In the genomic region with DNA sequence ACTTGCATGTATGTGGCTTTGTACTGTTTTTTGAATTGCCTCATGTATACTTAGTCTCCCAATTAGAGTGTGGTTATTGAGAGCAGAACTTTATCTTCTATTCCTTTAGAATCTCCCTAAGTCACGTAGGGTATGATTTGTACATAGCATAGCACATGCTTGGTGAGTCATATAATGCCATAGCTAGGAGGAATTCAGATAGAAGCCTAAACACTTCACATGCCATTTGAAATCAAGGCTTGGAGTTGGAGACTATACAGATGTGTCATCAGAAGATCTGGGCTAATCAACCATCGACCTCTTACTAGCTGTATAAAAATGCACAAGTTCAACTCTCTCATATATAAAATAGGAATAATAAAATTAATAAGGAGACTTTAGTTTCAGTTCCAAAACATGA, we compare ENCODE assay signal across 20 cellular contexts.
"Had no signal": no experiment of that assay in that cellular context is flagged by ENCODE, and none has a peak within 500 bp of the region (broad histone marks: within the 10 kb centered on the region; RNA-seq: fewer than 3 reads in every experiment).

No MANE protein-coding gene starts in this region.

- H3K27me3 ChIP-seq: ascending aorta, upper lobe of right lung had no signal

- H3K27me3 Mint-ChIP-seq: activated CD8-positive, alpha-beta memory T cell treated with anti-CD3 and anti-CD28 coated beads, Interleukin-2, amount 10 ng/mL, durations not matched to agents 7 days and 5 days; activated naive CD8-positive, alpha-beta T cell; activated T-cell treated with anti-CD3 and anti-CD28 coated beads, Interleukin-2, amount 50 U/mL, for 24 hours; stimulated activated naive B cell treated with anti-CD40 and anti-IgM and Interleukin-4, amounts not matched to agents 10 μg/mL and 1 μg/mL and 100 μg/mL, for 72 hours had no signal

- H3K4me1 ChIP-seq: ascending aorta, lower lobe of right lung, upper lobe of right lung had no signal

- H3K36me3 ChIP-seq: ascending aorta, lower lobe of right lung, upper lobe of right lung had no signal

- H3K4me1 Mint-ChIP-seq: activated CD8-positive, alpha-beta memory T cell treated with anti-CD3 and anti-CD28 coated beads, Interleukin-2, amount 10 ng/mL, durations not matched to agents 7 days and 5 days; immature natural killer cell; naive thymus-derived CD8-positive, alpha-beta T cell; stimulated activated naive B cell treated with anti-CD40 and anti-IgM and Interleukin-4, amounts not matched to agents 10 μg/mL and 1 μg/mL and 100 μg/mL, for 72 hours had no signal

- ATAC-seq: activated CD4-positive, CD25-positive, alpha-beta regulatory T cell treated with anti-CD3 and anti-CD28 coated beads, Interleukin-2, amount 50 U/mL, for 24 hours; activated CD8-positive, alpha-beta memory T cell treated with anti-CD3 and anti-CD28 coated beads, Interleukin-2, amount 10 ng/mL, durations not matched to agents 7 days and 5 days; left cardiac atrium; lower lobe of right lung; mucosa of descending colon; naive thymus-derived CD8-positive, alpha-beta T cell; right cardiac atrium; stimulated activated naive B cell treated with anti-CD40 and anti-IgM and Interleukin-4, amounts not matched to agents 10 μg/mL and 1 μg/mL and 100 μg/mL, for 72 hours; upper lobe of right lung had no signal

- H3K4me3 ChIP-seq: ascending aorta, lower lobe of right lung, mucosa of descending colon, upper lobe of right lung had no signal

- H3K27ac ChIP-seq: ascending aorta, epithelial cell of prostate, lower lobe of right lung, upper lobe of right lung had no signal

- H3K9me3 ChIP-seq: ascending aorta, lower lobe of right lung, mucosa of descending colon, upper lobe of right lung had no signal

- H3K27ac Mint-ChIP-seq: activated CD8-positive, alpha-beta memory T cell treated with anti-CD3 and anti-CD28 coated beads, Interleukin-2, amount 10 ng/mL, durations not matched to agents 7 days and 5 days; activated naive CD8-positive, alpha-beta T cell; activated T-cell treated with anti-CD3 and anti-CD28 coated beads, Interleukin-2, amount 50 U/mL, for 24 hours; immature natural killer cell; naive thymus-derived CD8-positive, alpha-beta T cell; stimulated activated naive B cell treated with anti-CD40 and anti-IgM and Interleukin-4, amounts not matched to agents 10 μg/mL and 1 μg/mL and 100 μg/mL, for 72 hours had no signal

- H3K4me3 Mint-ChIP-seq: activated CD8-positive, alpha-beta memory T cell treated with anti-CD3 and anti-CD28 coated beads, Interleukin-2, amount 10 ng/mL, durations not matched to agents 7 days and 5 days; activated naive CD8-positive, alpha-beta T cell; activated T-cell treated with anti-CD3 and anti-CD28 coated beads, Interleukin-2, amount 50 U/mL, for 24 hours; immature natural killer cell; naive thymus-derived CD8-positive, alpha-beta T cell; stimulated activated naive B cell treated with anti-CD40 and anti-IgM and Interleukin-4, amounts not matched to agents 10 μg/mL and 1 μg/mL and 100 μg/mL, for 72 hours had no signal

- H3K36me3 Mint-ChIP-seq: activated CD8-positive, alpha-beta memory T cell treated with anti-CD3 and anti-CD28 coated beads, Interleukin-2, amount 10 ng/mL, durations not matched to agents 7 days and 5 days; activated naive CD8-positive, alpha-beta T cell; immature natural killer cell; stimulated activated naive B cell treated with anti-CD40 and anti-IgM and Interleukin-4, amounts not matched to agents 10 μg/mL and 1 μg/mL and 100 μg/mL, for 72 hours had no signal

- DNase-seq: activated CD4-positive, alpha-beta T cell treated with anti-CD3 and anti-CD28 coated beads, Interleukin-2, amount 50 U/mL, for 48 hours; activated CD8-positive, alpha-beta memory T cell treated with anti-CD3 and anti-CD28 coated beads, Interleukin-2, amount 10 ng/mL, durations not matched to agents 7 days and 5 days; activated gamma-delta T cell; activated T-cell treated with anti-CD3 and anti-CD28 coated beads, Interleukin-2, amount 50 U/mL, for 24 hours; central memory CD4-positive, alpha-beta T cell; cortex of kidney; effector memory CD4-positive, alpha-beta T cell; immature natural killer cell; left cardiac atrium; lower lobe of right lung; mucosa of descending colon; naive thymus-derived CD8-positive, alpha-beta T cell; right cardiac atrium; stimulated activated CD4-positive, alpha-beta T cell treated with anti-CD3 and anti-CD28 coated beads, Interleukin-2, amount 100 ng/mL, for 24 hours; stimulated activated naive B cell treated with anti-CD40 and anti-IgM and Interleukin-4, amounts not matched to agents 10 μg/mL and 1 μg/mL and 100 μg/mL, for 72 hours; upper lobe of right lung had no signal
